8 cellular contexts compared by ENCODE assay signal in genomic region chr1:38860464-38860816, GRCh38. TPM values are rescaled to one million over a fixed set of nuclear protein-coding genes. Genes with fewer than 3 reads are reported as not detected.
DNase-seq lines count a peak whose midpoint lies in the region; ATAC-seq and TF ChIP-seq lines count a peak whose summit lies in the region.

No MANE protein-coding gene starts in this region.

- ATAC-seq in HG02610 (IDR thresholded peaks at IDR 0.05; ENCODE audit: unreplicated experiment) (no peak), HG03521 (IDR thresholded peaks at IDR 0.05; ENCODE audit: unreplicated experiment) (no peak)

- WGBS in sigmoid colon, 2 donors = 3 to 16% methylated on average over 6 of the region's 6 CpGs

- H3K27me3 ChIP-seq in SJSA1 (replicated peaks) (no peaks in the 10 kb centered on the region), sigmoid colon (no peaks in the 10 kb centered on the region)

- H3K4me1 ChIP-seq in SJSA1 (replicated peaks) (peaks cover 15% of the 10 kb centered on the region), sigmoid colon (peaks cover 0 to 71% (median 51%) of the 10 kb centered on the region in 4 donors)

- H3K27ac ChIP-seq in SJSA1 = no peak overlapping the region
- peak overlapping the region in 3 of 4 donors; percentile 91 to 96 (median 92) for H3K27ac ChIP-seq in sigmoid colon

- no peak for TF ChIP-seq POLR2A in sigmoid colon (IDR thresholded peaks at IDR 0.05)

- H3K36me3 ChIP-seq in SJSA1 (peaks cover 31% of the 10 kb centered on the region), sigmoid colon (peaks cover 0 to 15% (median 7%) of the 10 kb centered on the region in 4 donors)

- TF ChIP-seq CTCF in GM12875 (IDR thresholded peaks at IDR 0.05; ENCODE audit: borderline replicate concordance, insufficient read depth, low read depth, low read length) (no peak), fibroblast of pulmonary artery (IDR thresholded peaks at IDR 0.05; ENCODE audit: low read length, missing control alignments) (no peak), sigmoid colon (IDR thresholded peaks at IDR 0.05) (no peak)

- no peak for TF ChIP-seq EP300 in sigmoid colon (IDR thresholded peaks at IDR 0.05)

- DNase-seq in SJSA1 (ENCODE audit: low read depth in 1 of 2, low spot score in 2 of 2) (no peak), fibroblast of pulmonary artery (ENCODE audit: low read depth) (no peak), sigmoid colon (no peak), SHP77 (lab: John Stamatoyannopoulos, UW) (no peak), NOMO-1 treated with DMSO at 0.1 percent for 48 hours (lab: John Stamatoyannopoulos, UW; ENCODE audit: unreplicated experiment) (no peak)

- H3K4me3 ChIP-seq in GM12875 (ENCODE audit: low read depth, low read length) (peak overlapping the region; percentile 77), SJSA1 (peak overlapping the region; percentile 93), fibroblast of pulmonary artery (replicated peaks; ENCODE audit: low read depth, low read length) (peak overlapping the region; percentile 86), sigmoid colon (peak overlapping the region; percentile 73 to 99 (median 98))

- H3K9me3 ChIP-seq in SJSA1 (replicated peaks) (no peaks in the 10 kb centered on the region), sigmoid colon (no peaks in the 10 kb centered on the region)

- intact Hi-C loops in sigmoid colon (cut with DNase I) = loop anchor here (1.0 kb wide), 1 partner anchor 13 kb away; the partner anchor contains the start of gene MYCBP

RNA-seq across cellular contexts. Expression of gene RRAGC, which starts 0.9 kb away (rescaled TPM):
- 10.4 and 14.2 TPM in 2 replicates for total RNA-seq in SJSA1 (2014; rRNA removed; shearing (Covaris generic))
- total RNA-seq in sigmoid colon = 10 to 100 TPM; 18.2 to 24.9 (median 23.7) TPM
- polyA plus RNA-seq in sigmoid colon = 10 to 100 TPM; 20.9 to 38.8 (median 33.0) TPM

RNA-seq across cellular contexts. Expression of gene MYCBP, which starts 12.7 kb away (rescaled TPM):
- total RNA-seq in SJSA1 (2014; rRNA removed; shearing (Covaris generic)) = 28.9 and 29.8 TPM in 2 replicates
- 10 to 100 TPM; 13.0 to 18.9 (median 15.5) TPM for total RNA-seq in sigmoid colon
- polyA plus RNA-seq in sigmoid colon = 10 to 100 TPM; 30.3 to 55.7 (median 35.4) TPM

RNA-seq across cellular contexts. Expression of gene GJA9, which starts 20.9 kb away (rescaled TPM):
- total RNA-seq in SJSA1 (2014; rRNA removed; shearing (Covaris generic)) = not detected in 2 replicates
- total RNA-seq in sigmoid colon = not detected
- polyA plus RNA-seq in sigmoid colon = under 1 TPM in 1 of 3 donors, not detected in 2; 0.50 TPM
